ENCODE assay signal across 12 cellular contexts in the genomic region with DNA sequence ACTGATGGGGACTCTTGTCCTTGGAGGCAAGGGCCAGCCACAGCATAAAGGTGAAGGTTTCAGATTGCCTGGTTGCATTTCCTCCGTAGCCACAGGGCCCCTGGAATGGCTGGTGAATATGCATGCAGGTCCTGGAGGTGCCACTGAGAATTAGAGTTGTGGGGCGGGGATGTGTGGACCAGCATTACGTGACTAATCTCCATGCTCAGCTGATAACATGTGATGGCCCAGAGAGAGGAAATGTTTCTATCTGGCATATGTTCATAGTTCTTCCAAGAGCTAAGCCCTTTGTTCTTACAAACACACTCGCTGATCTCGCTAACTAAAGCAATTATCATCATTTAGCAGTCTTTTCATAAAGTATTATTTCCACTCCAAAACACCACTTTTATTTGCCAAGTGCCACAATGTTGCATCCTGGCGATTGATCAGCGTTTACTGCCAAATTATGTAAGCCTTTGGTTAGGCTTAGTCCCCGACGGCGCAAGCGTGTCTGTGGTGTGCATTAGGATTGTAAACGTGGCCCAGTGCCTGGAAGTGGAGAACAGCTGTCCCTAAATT. TPM values are rescaled to one million over a fixed set of nuclear protein-coding genes. Genes with fewer than 3 reads are reported as not detected.
A peak's percentile ranks its signal among the peaks of the same experiment; 100 is the strongest.
DNase-seq lines count a peak whose midpoint lies in the region; ATAC-seq and TF ChIP-seq lines count a peak whose summit lies in the region.
"Had no signal": no experiment of that assay in that cellular context is flagged by ENCODE, and none has a peak within 500 bp of the region (broad histone marks: within the 10 kb centered on the region; RNA-seq: fewer than 3 reads in every experiment).

No MANE protein-coding gene starts in this region.

- POLR2A ChIA-PET in HEK293T (lab: Yijun Ruan, JAX), result no interaction called here

- no peak overlapping the region for H2AK5ac ChIP-seq in trophoblast cell (ENCODE audit: low read length)

- no peak overlapping the region for H3K23ac ChIP-seq in trophoblast cell (ENCODE audit: low read length)

- no peak overlapping the region for H2AFZ ChIP-seq in trophoblast cell (ENCODE audit: insufficient read depth, low read length, poor library complexity)

- peaks cover 1% of the 10 kb centered on the region for H3K79me2 ChIP-seq in trophoblast cell (ENCODE audit: control insufficient read depth, insufficient read depth, low read length, poor library complexity)

- peaks cover 8% of the 10 kb centered on the region for H3K79me1 ChIP-seq in trophoblast cell (ENCODE audit: low read length)

- H3K9me3 ChIP-seq in trophoblast cell (ENCODE audit: insufficient read depth, low read depth, low read length), result no peaks in the 10 kb centered on the region
- no peaks in the 10 kb centered on the region for H3K9me3 ChIP-seq in esophagus muscularis mucosa
- H3K9me3 ChIP-seq: Peyer's patch had no signal

- no peak for TF ChIP-seq CTCF in foreskin fibroblast (IDR thresholded peaks at IDR 0.05; ENCODE audit: low read depth, low read length)
- TF ChIP-seq CTCF in esophagus muscularis mucosa (IDR thresholded peaks at IDR 0.05), result no peak

- peaks cover 8 to 13% of the 10 kb centered on the region in 2 experiments for H3K4me1 ChIP-seq in trophoblast cell (ENCODE audit: control insufficient read depth in 1 of 2, insufficient read depth in 2 of 2, low read length in 2 of 2)
- peaks cover 14 to 19% (median 16%) of the 10 kb centered on the region in 4 donors for H3K4me1 ChIP-seq in esophagus muscularis mucosa

- no peak overlapping the region for H2BK120ac ChIP-seq in trophoblast cell (ENCODE audit: insufficient read depth, low read length, poor library complexity)

- no peak overlapping the region for H4K12ac ChIP-seq in trophoblast cell (ENCODE audit: low read depth, low read length)

- H3K14ac ChIP-seq in trophoblast cell (ENCODE audit: low read length), result no peak overlapping the region

- no peak for ATAC-seq in HG02870 (IDR thresholded peaks at IDR 0.05; ENCODE audit: unreplicated experiment)

- intact Hi-C loops in esophagus muscularis mucosa (cut with DNase I), result no loop called here

- no peak overlapping the region for H3K4ac ChIP-seq in trophoblast cell (ENCODE audit: low read depth, low read length)

- H3K27me3 ChIP-seq in H7 (ENCODE audit: control insufficient read depth, insufficient read depth, low read length), result no peaks in the 10 kb centered on the region
- no peaks in the 10 kb centered on the region for H3K27me3 ChIP-seq in trophoblast cell (ENCODE audit: insufficient read depth, low read length)
- no peaks in the 10 kb centered on the region for H3K27me3 ChIP-seq in esophagus muscularis mucosa
- H3K27me3 ChIP-seq: Peyer's patch had no signal

- H3K18ac ChIP-seq in trophoblast cell (ENCODE audit: low read length), result no peak overlapping the region

- H4K8ac ChIP-seq in trophoblast cell (ENCODE audit: low read depth, low read length), result no peak overlapping the region

- TF ChIP-seq EP300 in esophagus muscularis mucosa (IDR thresholded peaks at IDR 0.05), result no peak

- no peak overlapping the region for H3K4me2 ChIP-seq in trophoblast cell (ENCODE audit: low read length)

- H3K36me3 ChIP-seq in H7 (replicated peaks; ENCODE audit: control insufficient read depth, insufficient read depth, low read length), result no peaks in the 10 kb centered on the region
- H3K36me3 ChIP-seq in trophoblast cell (ENCODE audit: control insufficient read depth in 1 of 2, insufficient read depth in 2 of 2, low read length in 2 of 2), result peaks cover 0 to 2% of the 10 kb centered on the region in 2 experiments
- no peaks in the 10 kb centered on the region for H3K36me3 ChIP-seq in esophagus muscularis mucosa
- H3K36me3 ChIP-seq: Peyer's patch had no signal

- CTCF ChIA-PET in HEK293T (lab: Yijun Ruan, JAX), result no interaction called here

- no peak overlapping the region for H2BK5ac ChIP-seq in trophoblast cell (ENCODE audit: low read depth, low read length, poor library complexity)

- H2BK12ac ChIP-seq in trophoblast cell (ENCODE audit: low read length), result no peak overlapping the region

- no CpG with 5 or more reads among the region's 12 CpGs for WGBS in trophoblast cell (ENCODE audit: extremely low coverage, insufficient coverage, insufficient read length)
- WGBS in esophagus muscularis mucosa, result 61% methylated on average over 12 of the region's 12 CpGs

- no peak for TF ChIP-seq POLR2A in esophagus muscularis mucosa (IDR thresholded peaks at IDR 0.05; ENCODE audit: low read depth)

- no peak overlapping the region for H3K27ac ChIP-seq in trophoblast cell (ENCODE audit: low read depth, low read length)
- no peak overlapping the region for H3K27ac ChIP-seq in esophagus muscularis mucosa (replicated peaks in 1 of 4)
- H3K27ac ChIP-seq: Peyer's patch, VCaP had no signal

- H4K91ac ChIP-seq in trophoblast cell (ENCODE audit: low read depth, low read length), result no peak overlapping the region

- DNase-seq in H7 (peak; percentile 50), NCI-H82 (lab: John Stamatoyannopoulos, UW) (peak; percentile 93), foreskin fibroblast (peak; percentile 6 to 39), trophoblast cell (peak; percentile 67 to 81), HEK293T (ENCODE audit: extremely low spot score) (no peak), NCI-H2227 treated with DMSO at 0.1 percent for 48 hours (lab: John Stamatoyannopoulos, UW) (no peak), esophagus muscularis mucosa (ENCODE audit: extremely low spot score) (no peak)
- DNase-seq: activated effector memory CD4-positive, alpha-beta T cell treated with Interleukin-2 at 50 U/mL for 16 hours; kidney glomerular epithelial cell; Peyer's patch had no signal

- H3K4me3 ChIP-seq in H7 (ENCODE audit: insufficient read depth, low read depth, low read length) (no peak overlapping the region), foreskin fibroblast (ENCODE audit: low read depth in 1 of 2, low read length in 2 of 2) (no peak overlapping the region), trophoblast cell (ENCODE audit: low read depth, low read length) (no peak overlapping the region), esophagus muscularis mucosa (no peak overlapping the region)
- H3K4me3 ChIP-seq: Peyer's patch had no signal

- H3K9ac ChIP-seq in trophoblast cell (ENCODE audit: low read length), result no peak overlapping the region

TF ChIP-seq in HEK293T, 16 proteins besides CTCF, POLR2A, EP300 and RAD21:
- TF ChIP-seq ZNF384 (IDR thresholded peaks at IDR 0.05) (no peak), BHLHE40 (IDR thresholded peaks at IDR 0.05; ENCODE audit: borderline replicate concordance) (no peak), LEF1 (IDR thresholded peaks at IDR 0.05; ENCODE audit: borderline replicate concordance) (no peak), NFRKB (IDR thresholded peaks at IDR 0.05) (no peak), SUZ12 (IDR thresholded peaks at IDR 0.05) (no peak), FOXK2 (IDR thresholded peaks at IDR 0.05) (no peak)
TF ChIP-seq in HEK293T: peak in this region for 0.

RNA-seq across cellular contexts. Expression of a gene that starts 55.9 kb away (rescaled TPM):
- 10.6 and 17.0 TPM in 2 replicates for total RNA-seq in H7 (2014; rRNA removed; shearing (Covaris generic))
- 9.6 and 10.1 TPM in 2 replicates for polyA plus RNA-seq in trophoblast cell (2013)
- 10 to 100 TPM in 2 of 4 donors, 1 to 10 TPM in 2; 9.6 to 21.3 (median 13.1) TPM for total RNA-seq in esophagus muscularis mucosa

Comparison
In these comparisons a context has a peak if more than half of its experiments do, and no peak if none do; other contexts are left out.
1. DNase-seq: peak in H7 (single experiment), NCI-H82 (single experiment), foreskin fibroblast (2 of 2) and trophoblast cell (2 of 2); none in HEK293T (single experiment), NCI-H2227 treated with DMSO at 0.1 percent for 48 hours (single experiment) and esophagus muscularis mucosa (single experiment).